ENCODE assay signal across 19 cellular contexts in the genomic region with DNA sequence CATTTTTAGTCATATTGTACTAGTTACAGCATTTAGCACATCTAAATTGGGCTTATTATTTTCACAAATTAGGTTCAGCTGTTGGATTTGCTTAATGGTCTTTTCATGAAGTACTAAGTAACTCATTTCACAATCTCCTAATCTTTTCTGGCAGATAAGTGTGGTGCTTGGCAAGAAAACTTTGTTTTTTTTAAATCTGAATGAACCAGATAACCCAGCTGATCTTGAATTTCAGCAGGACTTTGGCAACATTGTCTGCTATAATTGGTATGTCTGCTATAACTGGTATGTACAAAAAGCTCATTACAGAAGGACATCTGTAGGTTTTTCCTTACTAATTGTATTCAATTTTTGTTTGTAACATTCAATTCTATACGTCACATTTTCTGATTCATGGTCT. TPM values are rescaled to one million over a fixed set of nuclear protein-coding genes. Genes with fewer than 3 reads are reported as not detected.
A peak's percentile ranks its signal among the peaks of the same experiment; 100 is the strongest.
DNase-seq lines count a peak whose midpoint lies in the region; ATAC-seq and TF ChIP-seq lines count a peak whose summit lies in the region.
"Had no signal": no experiment of that assay in that cellular context is flagged by ENCODE, and none has a peak within 500 bp of the region (broad histone marks: within the 10 kb centered on the region; RNA-seq: fewer than 3 reads in every experiment).

No MANE protein-coding gene starts in this region.

- intact Hi-C loops in left cardiac atrium (cut with DNase I), result no loop called here
- intact Hi-C loops in left ventricle myocardium inferior (cut with micrococcal nuclease), result no loop called here
- intact Hi-C loops in left ventricle myocardium superior (cut with micrococcal nuclease), result no loop called here
- intact Hi-C loops in gastrocnemius medialis (cut with DNase I; ENCODE audit: low total_unique reads), result no loop called here

- TF ChIP-seq CTCF in left ventricle myocardium inferior (IDR thresholded peaks at IDR 0.05; ENCODE audit: borderline replicate concordance) (no peak), gastrocnemius medialis (IDR thresholded peaks at IDR 0.05 in 4 of 5, conservative IDR thresholded peaks at IDR 0.05 in 1 of 5) (no peak)

- in situ Hi-C loops in gastrocnemius medialis (cut with MboI; ENCODE audit: low sequenced_read_pairs in 4 of 4), result no loop called here

- no peak overlapping the region for H3K4me3 ChIP-seq in left ventricle myocardium inferior
- no peak overlapping the region for H3K4me3 ChIP-seq in gastrocnemius medialis

- H3K27me3 ChIP-seq in left ventricle myocardium inferior (ENCODE audit: low read depth) (no peaks in the 10 kb centered on the region), gastrocnemius medialis (no peaks in the 10 kb centered on the region)

- H3K36me3 ChIP-seq in left ventricle myocardium inferior (peaks cover 76% of the 10 kb centered on the region), gastrocnemius medialis (peaks cover 6 to 33% of the 10 kb centered on the region in 2 donors)

- TF ChIP-seq POLR2A in gastrocnemius medialis (IDR thresholded peaks at IDR 0.05), result no peak

- no peak overlapping the region for H3K27ac ChIP-seq in left ventricle myocardium inferior (replicated peaks)
- no peak overlapping the region for H3K27ac ChIP-seq in gastrocnemius medialis
- no peak overlapping the region for H3K27ac ChIP-seq in caudate nucleus (ENCODE audit: low read depth, low read length)
- H3K27ac ChIP-seq: HL-60 had no signal

- no peaks in the 10 kb centered on the region for H3K9me3 ChIP-seq in left ventricle myocardium inferior (replicated peaks)
- no peaks in the 10 kb centered on the region for H3K9me3 ChIP-seq in gastrocnemius medialis

- DNase-seq in left cardiac atrium (no peak), left ventricle myocardium inferior (no peak), astrocyte of the hippocampus (ENCODE audit: low read depth, low spot score) (peak; percentile 37), left ventricle myocardium superior (no peak), gastrocnemius medialis (no peak), COLO829 (ENCODE audit: low spot score) (no peak), caudate nucleus (lab: John Stamatoyannopoulos, UW) (no peak), LoVo (ENCODE audit: low spot score) (no peak)
- DNase-seq: C1 segment of cervical spinal cord, DMS 273 treated with DMSO at 0.1 percent for 48 hours, GF-D8, H7, NCI-H1417 treated with DMSO at 0.1 percent for 48 hours, NCI-H1930, NCI-H2171, NCI-H446, NCI-H69, OCI-M1 had no signal

- H3K4me1 ChIP-seq in left ventricle myocardium inferior (no peaks in the 10 kb centered on the region), gastrocnemius medialis (no peaks in the 10 kb centered on the region)

- peak; percentile 34 to 44 for ATAC-seq in left cardiac atrium
- ATAC-seq in left ventricle myocardium superior, result peak; percentile 38
- ATAC-seq in gastrocnemius medialis, result no peak

RNA-seq across cellular contexts. Expression of gene WDR19, which starts 22.7 kb away (rescaled TPM):
- total RNA-seq in left cardiac atrium, result 10 to 100 TPM; 11.1 to 11.6 TPM
- total RNA-seq in left ventricle myocardium inferior, result 10.4 TPM
- total RNA-seq in left ventricle myocardium superior, result 5.1 TPM
- total RNA-seq in gastrocnemius medialis, result 10 to 100 TPM in 2 of 4 donors, 1 to 10 TPM in 2; 6.1 to 16.2 (median 9.6) TPM

Comparison
In these comparisons a context has a peak if more than half of its experiments do, and no peak if none do; other contexts are left out.
1. ATAC-seq: peak in left cardiac atrium (2 of 2) and left ventricle myocardium superior (single experiment); none in gastrocnemius medialis (0 of 2).